ENCODE assay signal across 23 cellular contexts in the genomic region with DNA sequence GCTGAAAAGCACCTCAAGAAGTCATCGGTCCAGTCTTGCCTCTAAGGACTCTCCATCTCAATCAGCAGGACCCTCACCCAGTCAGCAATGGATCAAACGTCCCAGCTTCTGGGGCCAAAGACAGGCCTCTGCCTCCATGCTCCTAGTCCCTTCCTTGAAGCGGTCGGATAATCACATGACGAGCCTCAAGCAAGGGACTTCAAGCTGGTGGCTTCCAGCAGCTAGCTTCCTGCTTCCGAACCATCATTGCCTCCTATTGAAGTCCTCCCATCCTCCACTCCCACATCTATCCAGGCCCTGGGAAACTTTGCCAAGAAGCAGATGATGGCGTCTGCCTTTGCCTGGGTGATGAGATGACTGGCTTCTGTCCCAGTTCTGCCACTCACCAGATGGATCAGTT.
"Had no signal": no experiment of that assay in that cellular context is flagged by ENCODE, and none has a peak within 500 bp of the region (broad histone marks: within the 10 kb centered on the region; RNA-seq: fewer than 3 reads in every experiment).

No MANE protein-coding gene starts in this region.

- H3K4me3 ChIP-seq: adrenal gland, ascending aorta, dorsolateral prefrontal cortex, heart right ventricle, right lobe of liver, transverse colon had no signal

- H3K27me3 Mint-ChIP-seq: activated CD4-positive, alpha-beta memory T cell treated with anti-CD3 and anti-CD28 coated beads, Interleukin-2, amount 10 ng/mL, durations not matched to agents 7 days and 5 days; activated naive CD8-positive, alpha-beta T cell had no signal

- ATAC-seq: heart right ventricle; left cardiac atrium; right lobe of liver; stimulated activated memory B cell treated with anti-CD40 and anti-IgM and Interleukin-4, amounts not matched to agents 10 μg/mL and 1 μg/mL and 100 μg/mL, for 72 hours; T-helper 17 cell had no signal

- H3K4me3 Mint-ChIP-seq: activated CD4-positive, alpha-beta memory T cell treated with anti-CD3 and anti-CD28 coated beads, Interleukin-2, amount 10 ng/mL, durations not matched to agents 7 days and 5 days; activated naive CD8-positive, alpha-beta T cell; activated T-cell treated with anti-CD3 and anti-CD28 coated beads, Interleukin-2, amount 50 U/mL, for 24 hours; memory B cell; nephron; stimulated activated memory B cell treated with anti-CD40 and anti-IgM and Interleukin-4, amounts not matched to agents 10 μg/mL and 1 μg/mL and 100 μg/mL, for 72 hours; T-helper 17 cell had no signal

- H3K9me3 Mint-ChIP-seq: activated CD4-positive, alpha-beta memory T cell treated with anti-CD3 and anti-CD28 coated beads, Interleukin-2, amount 10 ng/mL, durations not matched to agents 7 days and 5 days; activated T-cell treated with anti-CD3 and anti-CD28 coated beads, Interleukin-2, amount 50 U/mL, for 24 hours; activated T-helper 2 cell treated with anti-CD3 and anti-CD28 coated beads, Interferon-gamma antibody, Interleukin-2, Interleukin-4, amounts not matched to agents 10 μg/mL and 5 μg/mL and 100 μg/mL, durations not matched to agents 14 hours and 24 hours and 36 hours; memory B cell; stimulated activated memory B cell treated with anti-CD40 and anti-IgM and Interleukin-4, amounts not matched to agents 10 μg/mL and 1 μg/mL and 100 μg/mL, for 72 hours had no signal

- H3K36me3 Mint-ChIP-seq: activated naive CD8-positive, alpha-beta T cell; memory B cell; stimulated activated memory B cell treated with anti-CD40 and anti-IgM and Interleukin-4, amounts not matched to agents 10 μg/mL and 1 μg/mL and 100 μg/mL, for 72 hours had no signal

- H3K27ac Mint-ChIP-seq: activated CD4-positive, alpha-beta memory T cell treated with anti-CD3 and anti-CD28 coated beads, Interleukin-2, amount 10 ng/mL, durations not matched to agents 7 days and 5 days; activated naive CD8-positive, alpha-beta T cell; activated T-cell treated with anti-CD3 and anti-CD28 coated beads, Interleukin-2, amount 50 U/mL, for 24 hours; activated T-helper 2 cell treated with anti-CD3 and anti-CD28 coated beads, Interferon-gamma antibody, Interleukin-2, Interleukin-4, amounts not matched to agents 10 μg/mL and 5 μg/mL and 100 μg/mL, durations not matched to agents 14 hours and 24 hours and 36 hours; memory B cell; nephron; stimulated activated memory B cell treated with anti-CD40 and anti-IgM and Interleukin-4, amounts not matched to agents 10 μg/mL and 1 μg/mL and 100 μg/mL, for 72 hours; T-helper 17 cell had no signal

- H3K4me1 ChIP-seq: adrenal gland, ascending aorta, heart right ventricle, right lobe of liver, transverse colon had no signal

- H3K9me3 ChIP-seq: adrenal gland, ascending aorta, heart right ventricle, right lobe of liver, transverse colon had no signal

- DNase-seq: activated CD4-positive, alpha-beta memory T cell treated with anti-CD3 and anti-CD28 coated beads, Interleukin-2, amount 10 ng/mL, durations not matched to agents 7 days and 5 days; activated CD4-positive, alpha-beta T cell treated with anti-CD3 and anti-CD28 coated beads for 4 hours; activated CD4-positive, CD25-positive, alpha-beta regulatory T cell; activated naive CD4-positive, alpha-beta T cell; activated T-cell treated with anti-CD3 and anti-CD28 coated beads, Interleukin-2, amount 50 U/mL, for 24 hours; adrenal gland; brain microvascular endothelial cell; caudate nucleus; dorsolateral prefrontal cortex; heart right ventricle; left cardiac atrium; right lobe of liver; small intestine; stimulated activated CD4-positive, alpha-beta T cell treated with anti-CD3 and anti-CD28 coated beads, Interleukin-15, amount 100 ng/mL, for 24 hours; SW 1271; T-helper 17 cell; transverse colon had no signal

- H3K27me3 ChIP-seq: adrenal gland, ascending aorta, brain microvascular endothelial cell, right lobe of liver, transverse colon had no signal

- H3K4me1 Mint-ChIP-seq: memory B cell; nephron; stimulated activated memory B cell treated with anti-CD40 and anti-IgM and Interleukin-4, amounts not matched to agents 10 μg/mL and 1 μg/mL and 100 μg/mL, for 72 hours; T-helper 17 cell had no signal

- H3K36me3 ChIP-seq: adrenal gland, ascending aorta, brain microvascular endothelial cell, heart right ventricle, right lobe of liver, transverse colon had no signal

- H3K27ac ChIP-seq: adrenal gland, ascending aorta, brain microvascular endothelial cell, dorsolateral prefrontal cortex, heart right ventricle, right lobe of liver, transverse colon had no signal
